Comparison of ENCODE assay signal across 11 cellular contexts in genomic region chr15:95325763-95326688, GRCh38.
DNase-seq lines count a peak whose midpoint lies in the region; ATAC-seq, FAIRE-seq and TF ChIP-seq lines count a peak whose summit lies in the region.
"Had no signal": no experiment of that assay in that cellular context is flagged by ENCODE, and none has a peak within 500 bp of the region (broad histone marks: within the 10 kb centered on the region; RNA-seq: fewer than 3 reads in every experiment).

No MANE protein-coding gene starts in this region.

- peak overlapping the region in 1 of 2 donors; percentile 25 for H3K9ac ChIP-seq in liver (ENCODE audit: low read depth in 1 of 2, low read length in 2 of 2)
- H3K9ac ChIP-seq in HepG2 (ENCODE audit: insufficient read depth, low read depth, low read length): no peak overlapping the region
- H3K9ac ChIP-seq in neural progenitor cell: no peak overlapping the region

- H3K27me3 ChIP-seq in liver (ENCODE audit: control insufficient read depth in 4 of 4, insufficient read depth in 4 of 4, low read length in 3 of 4): peaks cover 0 to 7% (median 5%) of the 10 kb centered on the region in 4 donors
- no peaks in the 10 kb centered on the region for H3K27me3 ChIP-seq in HepG2 (ENCODE audit: control insufficient read depth in 1 of 2, insufficient read depth in 2 of 2, low read length in 2 of 2)
- peaks cover 0 to 14% (median 5%) of the 10 kb centered on the region in 9 donors for H3K27me3 ChIP-seq in heart left ventricle
- peaks cover 44% of the 10 kb centered on the region for H3K27me3 ChIP-seq in neural progenitor cell

- H4K20me1 ChIP-seq in HepG2 (ENCODE audit: insufficient read depth, low read length): no peaks in the 10 kb centered on the region
- no peaks in the 10 kb centered on the region for H4K20me1 ChIP-seq in neural progenitor cell (ENCODE audit: low read depth)

- H3K4me1 ChIP-seq in liver (ENCODE audit: control insufficient read depth in 4 of 4, insufficient read depth in 4 of 4, low read length in 3 of 4): peaks cover 0 to 3% (median 1%) of the 10 kb centered on the region in 4 donors
- no peaks in the 10 kb centered on the region for H3K4me1 ChIP-seq in HepG2 (ENCODE audit: insufficient read depth, low read length)
- peaks cover 0 to 16% (median 0%) of the 10 kb centered on the region in 12 donors for H3K4me1 ChIP-seq in heart left ventricle
- peaks cover 10% of the 10 kb centered on the region for H3K4me1 ChIP-seq in neural progenitor cell

- TF ChIP-seq POLR2A in HepG2 (IDR thresholded peaks at IDR 0.05; ENCODE audit: insufficient read depth in 1 of 2, low read depth in 2 of 2, low read length in 2 of 2) (no peak), heart left ventricle (IDR thresholded peaks at IDR 0.05) (no peak), H54 (IDR thresholded peaks at IDR 0.05; ENCODE audit: low read depth, low read length) (no peak)

- H3K27ac ChIP-seq in liver (ENCODE audit: low read depth in 1 of 2, low read length in 2 of 2) (peak overlapping the region; percentile 84 to 88), HepG2 (ENCODE audit: extremely low read length, insufficient read depth, low read length) (no peak overlapping the region), heart left ventricle (peak overlapping the region; percentile 54 to 93 (median 86)), neural progenitor cell (no peak overlapping the region)

- peak in 1 of 2 donors; percentile 15 for TF ChIP-seq RAD21 in liver (IDR thresholded peaks at IDR 0.05)
- no peak for TF ChIP-seq RAD21 in HepG2 (CRISPR knock-in tag; IDR thresholded peaks at IDR 0.05)

- no peaks in the 10 kb centered on the region for H3K9me3 Mint-ChIP-seq in neural progenitor cell

- H3K27me3 Mint-ChIP-seq in neural progenitor cell (ENCODE audit: insufficient read depth, low read depth): peaks cover 3% of the 10 kb centered on the region

- no peaks in the 10 kb centered on the region for H3K79me2 ChIP-seq in HepG2 (ENCODE audit: insufficient read depth, low read length)
- H3K79me2 ChIP-seq in neural progenitor cell (ENCODE audit: low read depth): no peaks in the 10 kb centered on the region

- H2AFZ ChIP-seq in HepG2 (ENCODE audit: low read length) (no peak overlapping the region), neural progenitor cell (replicated peaks) (peak overlapping the region; percentile 61)

- TF ChIP-seq CTCF in liver (IDR thresholded peaks at IDR 0.05; ENCODE audit: low read depth, low read length, missing input control) (no peak), HepG2 (CRISPR knock-in tag; IDR thresholded peaks at IDR 0.05) (no peak), heart left ventricle (IDR thresholded peaks at IDR 0.05) (no peak), neural progenitor cell (IDR thresholded peaks at IDR 0.05) (no peak)

- WGBS in liver: 55% methylated on average over 10 of the region's 10 CpGs
- WGBS in HepG2 (ENCODE audit: low lambda C conversion rate): 30% methylated on average over 10 of the region's 10 CpGs
- WGBS in heart left ventricle, 4 donors: 46 to 54% (median 51%) methylated on average over 10 of the region's 10 CpGs

- H3K36me3 Mint-ChIP-seq in neural progenitor cell: no peaks in the 10 kb centered on the region

- H3K27ac Mint-ChIP-seq in neural progenitor cell: peak overlapping the region; percentile 53

- FAIRE-seq in HepG2 (lab: Jason Lieb, UNC) (no peak), H54 (lab: Jason Lieb, UNC) (no peak)

- in situ Hi-C loops in HepG2 (cut with HindIII; ENCODE audit: extremely low pct_ligation_motif_present, low pct_unique_long_range_greater_than_20kb): no loop called here

- ATAC-seq in HepG2 (no peak), heart left ventricle (peak in 3 of 4 donors; percentile 62 to 73 (median 66)), GM19351 (IDR thresholded peaks at IDR 0.05; ENCODE audit: unreplicated experiment) (no peak)

- peaks cover 0 to under 1% (median 0%) of the 10 kb centered on the region in 4 donors for H3K9me3 ChIP-seq in liver (ENCODE audit: control insufficient read depth in 4 of 4, low read length in 3 of 4)
- peaks cover 5% of the 10 kb centered on the region for H3K9me3 ChIP-seq in HepG2 (ENCODE audit: low read length)
- no peaks in the 10 kb centered on the region for H3K9me3 ChIP-seq in heart left ventricle
- H3K9me3 ChIP-seq in neural progenitor cell (ENCODE audit: low read depth): no peaks in the 10 kb centered on the region

- DNase-seq in HepG2 (ENCODE audit: low spot score): no peak
- no peak for DNase-seq in heart left ventricle
- no peak for DNase-seq in neural progenitor cell (ENCODE audit: low spot score)
- no peak for DNase-seq in H54 (ENCODE audit: insufficient read length, low spot score)
- DNase-seq in H4 (ENCODE audit: low spot score): no peak
- no peak for DNase-seq in mesenteric fat pad (ENCODE audit: low spot score)
- DNase-seq: effector CD8-positive, alpha-beta T cell; NCI-H2107; stimulated activated CD4-positive, alpha-beta T cell treated with anti-CD3 and anti-CD28 coated beads, Interleukin-4, amount 100 ng/mL, for 1 hour had no signal

- peaks cover 9% of the 10 kb centered on the region for H3K4me1 Mint-ChIP-seq in neural progenitor cell

- POLR2A ChIA-PET in HepG2 (lab: Yijun Ruan, JAX): no interaction called here

- H3K36me3 ChIP-seq in liver (ENCODE audit: control insufficient read depth in 4 of 4, insufficient read depth in 3 of 4, low read depth in 1 of 4, low read length in 3 of 4): no peaks in the 10 kb centered on the region
- H3K36me3 ChIP-seq in HepG2 (replicated peaks in 1 of 2; ENCODE audit: control insufficient read depth in 1 of 2, insufficient read depth in 2 of 2, low read length in 2 of 2): no peaks in the 10 kb centered on the region
- H3K36me3 ChIP-seq in heart left ventricle: no peaks in the 10 kb centered on the region
- no peaks in the 10 kb centered on the region for H3K36me3 ChIP-seq in neural progenitor cell

- intact Hi-C loops in HepG2 (cut with micrococcal nuclease; ENCODE audit: unreplicated experiment) (no loop called here), heart left ventricle (cut with DNase I) (loop anchor here in 1 of 10 donors (10.0 kb wide), 2 partner anchors 61 to 129 kb away; no protein-coding TSS in a partner anchor)

- no peak for TF ChIP-seq EP300 in HepG2 (IDR thresholded peaks at IDR 0.05; ENCODE audit: low read depth in 2 of 2, low read length in 2 of 2)
- no peak for TF ChIP-seq EP300 in HepG2 (CRISPR knock-in tag; IDR thresholded peaks at IDR 0.05; ENCODE audit: borderline replicate concordance)

- H3K4me2 ChIP-seq in HepG2 (ENCODE audit: low read depth, low read length): no peak overlapping the region
- peak overlapping the region; percentile 72 for H3K4me2 ChIP-seq in neural progenitor cell

- no TSS peak for BruUV-seq in HepG2 (replicated peaks; lab: Mats Ljungman, UMichigan)

- CTCF ChIA-PET in HepG2 (lab: Yijun Ruan, JAX; ENCODE audit: low intra/inter-chr PET ratio, low total read pairs): no interaction called here

- peak overlapping the region; percentile 82 for H3K4me3 Mint-ChIP-seq in neural progenitor cell

- peaks cover 8% of the 10 kb centered on the region for H3F3A ChIP-seq in neural progenitor cell (ENCODE audit: low read depth)

- H3K4me3 ChIP-seq in liver (ENCODE audit: low read depth in 1 of 3, low read length in 3 of 3) (peak overlapping the region in 1 of 3 donors; percentile 50), HepG2 (replicated peaks in 1 of 3; ENCODE audit: insufficient read depth in 1 of 3, low read depth in 2 of 3, low read length in 3 of 3) (no peak overlapping the region), heart left ventricle (peak overlapping the region; percentile 21 to 69 (median 55)), neural progenitor cell (peak overlapping the region; percentile 48)

TF ChIP-seq in liver, 16 proteins besides CTCF, POLR2A, EP300 and RAD21:
- TF ChIP-seq JUND (IDR thresholded peaks at IDR 0.05) (peak in 1 of 2 donors; percentile 8), NR2F2 (IDR thresholded peaks at IDR 0.05) (peak; percentile 53), FOXA2 (IDR thresholded peaks at IDR 0.05) (no peak)
TF ChIP-seq in liver: peak in this region for 2.

TF ChIP-seq in HepG2, 621 proteins besides CTCF, POLR2A, EP300 and RAD21 (continues in another document):
- TF ChIP-seq RNF219 (CRISPR knock-in tag; IDR thresholded peaks at IDR 0.05): no peak
- no peak for TF ChIP-seq REXO4 (CRISPR knock-in tag; IDR thresholded peaks at IDR 0.05; ENCODE audit: borderline replicate concordance)
- no peak for TF ChIP-seq HDAC1 (CRISPR knock-in tag; IDR thresholded peaks at IDR 0.05)
- no peak for TF ChIP-seq ZNF781 (CRISPR knock-in tag; IDR thresholded peaks at IDR 0.05; ENCODE audit: borderline replicate concordance, not compliant biosample characterization)
- TF ChIP-seq NCOR1 (IDR thresholded peaks at IDR 0.05; ENCODE audit: borderline replicate concordance, low read length): no peak
- TF ChIP-seq SMYD3 (CRISPR knock-in tag; IDR thresholded peaks at IDR 0.05): no peak

Comparison
In these comparisons a context has a peak if more than half of its experiments do, and no peak if none do; other contexts are left out.
1. H3K27ac ChIP-seq: peak in liver (2 of 2) and heart left ventricle (12 of 12); none in HepG2 (single experiment) and neural progenitor cell (single experiment).
2. H3K4me3 ChIP-seq: peak in heart left ventricle (12 of 12) and neural progenitor cell (single experiment); none in HepG2 (0 of 3).
3. ATAC-seq: peak in heart left ventricle (3 of 4); none in HepG2 (single experiment) and GM19351 (single experiment).